Comparison of ENCODE assay signal across 1 cellular context in the genomic region with DNA sequence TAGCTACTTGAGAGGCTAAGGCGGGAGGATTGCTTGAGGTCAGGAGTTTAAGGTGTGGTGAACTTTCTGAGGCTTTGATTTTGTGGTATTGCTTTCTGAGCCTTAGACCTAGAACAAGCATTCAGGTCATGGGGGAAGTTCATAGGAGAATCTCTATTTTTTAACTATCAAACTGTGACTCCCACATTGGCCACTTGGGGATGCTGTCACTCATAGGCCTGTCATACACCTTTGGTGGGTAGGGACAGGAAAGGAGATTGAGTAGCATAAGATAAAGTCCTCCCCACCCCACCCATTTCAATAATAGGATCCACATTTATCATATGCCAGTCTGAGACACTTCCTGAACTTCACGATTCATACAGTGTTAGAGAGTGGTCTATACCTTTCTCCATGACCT.
TF ChIP-seq lines count a peak whose summit lies in the region.

No MANE protein-coding gene starts in this region.

TF ChIP-seq in IMR-90, 13 proteins besides CTCF, POLR2A, EP300 and RAD21:
- TF ChIP-seq RCOR1 (IDR thresholded peaks at IDR 0.05; ENCODE audit: insufficient replicate concordance, low read length) (no peak), MXI1 (IDR thresholded peaks at IDR 0.05; ENCODE audit: borderline replicate concordance, low read depth, low read length) (no peak), BHLHE40 (IDR thresholded peaks at IDR 0.05; ENCODE audit: low read depth, low read length) (no peak), NFE2L2 (IDR thresholded peaks at IDR 0.05; ENCODE audit: low read depth, low read length) (no peak), MAFK (IDR thresholded peaks at IDR 0.05; ENCODE audit: low read depth, low read length) (no peak), CEBPB (IDR thresholded peaks at IDR 0.05; ENCODE audit: low read depth, low read length) (no peak), MAZ (IDR thresholded peaks at IDR 0.05; ENCODE audit: borderline replicate concordance, low read depth, low read length) (no peak), CHD1 (IDR thresholded peaks at IDR 0.05; ENCODE audit: low read depth, low read length) (no peak), RFX5 (IDR thresholded peaks at IDR 0.05; ENCODE audit: low read depth, low read length) (no peak), SMC3 (IDR thresholded peaks at IDR 0.05; ENCODE audit: low read depth, low read length) (no peak), FOS (IDR thresholded peaks at IDR 0.05; ENCODE audit: low read depth, low read length) (no peak), ELK1 (IDR thresholded peaks at IDR 0.05; ENCODE audit: borderline replicate concordance, low read depth, low read length) (no peak)
- TF ChIP-seq, protein P1, sequence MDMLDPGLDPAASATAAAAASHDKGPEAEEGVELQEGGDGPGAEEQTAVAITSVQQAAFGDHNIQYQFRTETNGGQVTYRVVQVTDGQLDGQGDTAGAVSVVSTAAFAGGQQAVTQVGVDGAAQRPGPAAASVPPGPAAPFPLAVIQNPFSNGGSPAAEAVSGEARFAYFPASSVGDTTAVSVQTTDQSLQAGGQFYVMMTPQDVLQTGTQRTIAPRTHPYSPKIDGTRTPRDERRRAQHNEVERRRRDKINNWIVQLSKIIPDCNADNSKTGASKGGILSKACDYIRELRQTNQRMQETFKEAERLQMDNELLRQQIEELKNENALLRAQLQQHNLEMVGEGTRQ (IDR thresholded peaks at IDR 0.05; ENCODE audit: low read depth, low read length): no peak
